7 cellular contexts compared by ENCODE assay signal in genomic region chr4:80266902-80267380, GRCh38. TPM values are rescaled to one million over a fixed set of nuclear protein-coding genes. Genes with fewer than 3 reads are reported as not detected.
DNase-seq lines count a peak whose midpoint lies in the region; ATAC-seq and TF ChIP-seq lines count a peak whose summit lies in the region.

No MANE protein-coding gene starts in this region.

- peak overlapping the region; percentile 38 to 64 (median 39) for H3K4me3 ChIP-seq in breast epithelium
- peak overlapping the region in 1 of 2 donors; percentile 21 for H3K4me3 ChIP-seq in left lung
- H3K4me3 ChIP-seq in urinary bladder (ENCODE audit: low read depth, low read length), result peak overlapping the region; percentile 30

- 3% methylated on average over 25 of the region's 25 CpGs for whole genome bisulfite sequencing in urinary bladder

- H3K36me3 ChIP-seq in breast epithelium (no peaks in the 10 kb centered on the region), left lung (no peaks in the 10 kb centered on the region), urinary bladder (ENCODE audit: insufficient read depth) (no peaks in the 10 kb centered on the region)

- H3K27me3 ChIP-seq in breast epithelium (peaks cover 0 to 72% of the 10 kb centered on the region in 2 donors), left lung (peaks cover 60 to 98% of the 10 kb centered on the region in 2 donors)

- H3K27ac ChIP-seq in breast epithelium, result no peak overlapping the region
- no peak overlapping the region for H3K27ac ChIP-seq in left lung
- H3K27ac ChIP-seq in urinary bladder (ENCODE audit: low read depth), result no peak overlapping the region

- DNase-seq in NAMALWA (ENCODE audit: low spot score) (peak; percentile 9), breast epithelium (ENCODE audit: low spot score in 2 of 2) (no peak), left lung (peak in 1 of 2 donors; percentile 70)

- intact Hi-C loops in breast epithelium (cut with DNase I; ENCODE audit: low total_unique reads) (no loop called here), left lung (cut with DNase I) (no loop called here)

- H3K4me1 ChIP-seq in breast epithelium (no peaks in the 10 kb centered on the region), left lung (peaks cover 0 to 14% of the 10 kb centered on the region in 2 donors), urinary bladder (ENCODE audit: insufficient read depth) (peaks cover 1% of the 10 kb centered on the region)

- TF ChIP-seq POLR2A in breast epithelium (IDR thresholded peaks at IDR 0.05), result no peak

- TF ChIP-seq CTCF in breast epithelium (IDR thresholded peaks at IDR 0.05) (no peak), left lung (IDR thresholded peaks at IDR 0.05) (no peak)

- H3K9me3 ChIP-seq in breast epithelium (no peaks in the 10 kb centered on the region), left lung (no peaks in the 10 kb centered on the region)

- peak; percentile 30 for ATAC-seq in GM18868 (IDR thresholded peaks at IDR 0.05; ENCODE audit: unreplicated experiment)
- peak; percentile 60 for ATAC-seq in left lung
- no peak for ATAC-seq in GM19452 (IDR thresholded peaks at IDR 0.05; ENCODE audit: unreplicated experiment)
- ATAC-seq in HG02938 (IDR thresholded peaks at IDR 0.05; ENCODE audit: unreplicated experiment), result no peak

RNA-seq across cellular contexts. Expression of gene FGF5, which starts 0.5 kb away (rescaled TPM):
- total RNA-seq in breast epithelium, result not detected
- under 1 TPM in 1 of 2 donors, not detected in 1; 0.05 TPM for total RNA-seq in left lung
- total RNA-seq in urinary bladder, result 0.05 TPM
- polyA plus RNA-seq in urinary bladder, result not detected

Comparison
In these comparisons a context has a peak if more than half of its experiments do, and no peak if none do; other contexts are left out.
1. ATAC-seq: peak in GM18868 (single experiment) and left lung (single experiment); none in GM19452 (single experiment) and HG02938 (single experiment).